In the genomic region with DNA sequence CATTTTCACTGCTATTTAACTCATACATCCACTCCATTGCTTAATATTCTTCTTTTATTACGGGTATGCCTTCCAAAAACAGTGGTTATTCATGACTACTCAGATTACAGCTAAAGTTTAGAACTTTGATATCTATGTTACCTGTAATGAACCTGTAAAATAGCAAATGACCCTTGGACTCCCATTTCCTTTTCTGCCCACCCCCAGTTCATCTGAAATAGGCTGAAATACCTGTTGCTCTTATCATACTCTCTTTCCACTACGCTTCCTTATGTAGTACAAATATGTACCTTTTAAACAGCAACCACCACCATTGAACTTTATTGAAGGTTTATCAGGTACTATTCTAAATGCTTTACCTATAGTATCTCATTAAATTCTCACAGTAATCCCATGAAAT, we compare ENCODE assay signal across 1 cellular context.
TF ChIP-seq lines count a peak whose summit lies in the region.

No MANE protein-coding gene starts in this region.

TF ChIP-seq in WTC11, 78 proteins besides CTCF, POLR2A, EP300 and RAD21 (continued from another document):
- TF ChIP-seq IRF2 (CRISPR knock-in tag; IDR thresholded peaks at IDR 0.05; ENCODE audit: borderline replicate concordance, low read depth) (no peak), SP1 (CRISPR knock-in tag; conservative IDR thresholded peaks at IDR 0.05) (no peak), ZNF317 (CRISPR knock-in tag; IDR thresholded peaks at IDR 0.05; ENCODE audit: borderline replicate concordance, low read depth) (no peak)
- TF ChIP-seq, protein P1, sequence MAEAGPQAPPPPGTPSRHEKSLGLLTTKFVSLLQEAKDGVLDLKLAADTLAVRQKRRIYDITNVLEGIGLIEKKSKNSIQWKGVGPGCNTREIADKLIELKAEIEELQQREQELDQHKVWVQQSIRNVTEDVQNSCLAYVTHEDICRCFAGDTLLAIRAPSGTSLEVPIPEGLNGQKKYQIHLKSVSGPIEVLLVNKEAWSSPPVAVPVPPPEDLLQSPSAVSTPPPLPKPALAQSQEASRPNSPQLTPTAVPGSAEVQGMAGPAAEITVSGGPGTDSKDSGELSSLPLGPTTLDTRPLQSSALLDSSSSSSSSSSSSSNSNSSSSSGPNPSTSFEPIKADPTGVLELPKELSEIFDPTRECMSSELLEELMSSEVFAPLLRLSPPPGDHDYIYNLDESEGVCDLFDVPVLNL (CRISPR knock-in tag; IDR thresholded peaks at IDR 0.05; ENCODE audit: borderline replicate concordance, low read depth): no peak
